Comparison of ENCODE assay signal across 21 cellular contexts in the genomic region with DNA sequence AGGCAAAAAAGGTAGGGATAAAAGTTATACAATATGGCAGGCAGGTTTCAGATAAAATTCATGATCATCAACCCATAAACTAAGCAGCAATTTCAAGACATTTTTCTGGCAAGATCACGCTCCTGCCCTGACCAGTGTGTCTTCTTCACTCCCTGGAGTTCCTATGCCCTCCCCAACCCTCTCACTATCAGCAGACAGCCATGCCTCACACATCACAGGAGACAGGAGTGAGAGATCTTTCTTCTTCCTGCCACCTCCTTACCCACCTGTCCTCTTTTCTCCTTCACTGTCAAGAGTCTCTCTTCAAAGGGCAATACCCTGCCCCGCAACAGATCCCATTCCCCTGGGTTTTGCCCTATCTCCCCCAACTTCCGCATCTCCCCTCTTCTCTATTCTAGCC. TPM values are rescaled to one million over a fixed set of nuclear protein-coding genes. Genes with fewer than 3 reads are reported as not detected.
DNase-seq lines count a peak whose midpoint lies in the region; ATAC-seq, FAIRE-seq and TF ChIP-seq lines count a peak whose summit lies in the region.
"Had no signal": no experiment of that assay in that cellular context is flagged by ENCODE, and none has a peak within 500 bp of the region (broad histone marks: within the 10 kb centered on the region; RNA-seq: fewer than 3 reads in every experiment).

No MANE protein-coding gene starts in this region.

- peaks cover 67% of the 10 kb centered on the region for H3K4me1 Mint-ChIP-seq in activated CD4-positive, alpha-beta T cell treated with anti-CD3 and anti-CD28 coated beads for 36 hours
- H3K4me1 Mint-ChIP-seq in natural killer cell: peaks cover 33 to 39% of the 10 kb centered on the region in 2 donors
- H3K4me1 Mint-ChIP-seq: neural progenitor cell had no signal

- no peaks in the 10 kb centered on the region for H3K9me3 Mint-ChIP-seq in activated CD4-positive, alpha-beta T cell treated with anti-CD3 and anti-CD28 coated beads for 36 hours (ENCODE audit: low read depth)
- peaks cover 3 to 4% of the 10 kb centered on the region in 2 donors for H3K9me3 Mint-ChIP-seq in activated naive CD4-positive, alpha-beta T cell treated with anti-CD3 and anti-CD28 coated beads, Interleukin-2, amount 50 U/mL, for 72 hours
- H3K9me3 Mint-ChIP-seq in natural killer cell: no peaks in the 10 kb centered on the region
- H3K9me3 Mint-ChIP-seq: neural progenitor cell, type B pancreatic cell had no signal

- peak; percentile 67 for FAIRE-seq in GM12892 (lab: Jason Lieb, UNC)
- FAIRE-seq: endometrium, HTR-8/SVneo had no signal

- peak overlapping the region; percentile 9 for H3K4me3 Mint-ChIP-seq in activated CD4-positive, alpha-beta T cell treated with anti-CD3 and anti-CD28 coated beads for 36 hours
- H3K4me3 Mint-ChIP-seq in natural killer cell: peak overlapping the region; percentile 56
- H3K4me3 Mint-ChIP-seq: neural progenitor cell, type B pancreatic cell had no signal

- intact Hi-C loops in activated CD4-positive, alpha-beta T cell treated with anti-CD3 and anti-CD28 coated beads for 36 hours (cut with DNase I, micrococcal nuclease): loop anchor here in 1 of 2 experiments (1.0 kb wide), 1 partner anchor 8 kb away; no protein-coding TSS in a partner anchor
- intact Hi-C loops in natural killer cell (cut with micrococcal nuclease): no loop called here

- peaks cover 30% of the 10 kb centered on the region for H3K36me3 Mint-ChIP-seq in activated CD4-positive, alpha-beta T cell treated with anti-CD3 and anti-CD28 coated beads for 36 hours (ENCODE audit: low read depth)
- peaks cover 14 to 17% of the 10 kb centered on the region in 2 donors for H3K36me3 Mint-ChIP-seq in activated naive CD4-positive, alpha-beta T cell treated with anti-CD3 and anti-CD28 coated beads, Interleukin-2, amount 50 U/mL, for 72 hours
- peaks cover 6% of the 10 kb centered on the region for H3K36me3 Mint-ChIP-seq in natural killer cell
- H3K36me3 Mint-ChIP-seq: neural progenitor cell had no signal

- TF ChIP-seq POLR2A in GM12892 (IDR thresholded peaks at IDR 0.05; ENCODE audit: low read depth, low read length): no peak

- no peak for DNase-seq in activated CD4-positive, alpha-beta T cell treated with anti-CD3 and anti-CD28 coated beads for 36 hours
- no peak for DNase-seq in activated CD4-positive, alpha-beta T cell treated with anti-CD3 and anti-CD28 coated beads, Interleukin-2, amount 50 U/mL, for 4 hours
- DNase-seq in GM12892 (ENCODE audit: insufficient read length) (no peak), natural killer cell (no peak), UCSD-AML1 (lab: John Stamatoyannopoulos, UW; ENCODE audit: unreplicated experiment) (no peak), DMS79 (lab: John Stamatoyannopoulos, UW) (no peak), NOMO-1 treated with dmso at 0.1 percent for 144 hours (lab: John Stamatoyannopoulos, UW; ENCODE audit: unreplicated experiment) (no peak)
- no peak for DNase-seq in activated naive CD4-positive, alpha-beta T cell treated with anti-CD3 and anti-CD28 coated beads, Interleukin-2, amount 50 U/mL, for 72 hours (ENCODE audit: low spot score in 2 of 2)
- DNase-seq: aorta; C1 segment of cervical spinal cord; DMS79 treated with DMSO at 0.1 percent for 48 hours; hippocampal formation; NCI-H146; NCI-H226; NK-92 treated with Interleukin-12 subunit alpha and Interleukin-12 subunit beta, amount 100 ng/mL, for 24 hours; SW 1271 had no signal

- H3K27ac Mint-ChIP-seq in activated CD4-positive, alpha-beta T cell treated with anti-CD3 and anti-CD28 coated beads for 36 hours: peak overlapping the region; percentile 76
- H3K27ac Mint-ChIP-seq in activated naive CD4-positive, alpha-beta T cell treated with anti-CD3 and anti-CD28 coated beads, Interleukin-2, amount 50 U/mL, for 72 hours: peak overlapping the region; percentile 81 to 89
- peak overlapping the region; percentile 87 to 91 for H3K27ac Mint-ChIP-seq in natural killer cell
- H3K27ac Mint-ChIP-seq: neural progenitor cell, type B pancreatic cell had no signal

- ATAC-seq in activated CD4-positive, alpha-beta T cell treated with anti-CD3 and anti-CD28 coated beads for 36 hours: no peak
- no peak for ATAC-seq in activated naive CD4-positive, alpha-beta T cell treated with anti-CD3 and anti-CD28 coated beads, Interleukin-2, amount 50 U/mL, for 72 hours
- ATAC-seq in natural killer cell: no peak
- ATAC-seq: HCT116 had no signal

- H3K27me3 Mint-ChIP-seq in activated CD4-positive, alpha-beta T cell treated with anti-CD3 and anti-CD28 coated beads for 36 hours: no peaks in the 10 kb centered on the region
- no peaks in the 10 kb centered on the region for H3K27me3 Mint-ChIP-seq in natural killer cell (ENCODE audit: low read depth in 2 of 2)
- H3K27me3 Mint-ChIP-seq: type B pancreatic cell had no signal

- TF ChIP-seq CTCF in natural killer cell (IDR thresholded peaks at IDR 0.05): no peak

- POLR2A ChIA-PET in activated CD4-positive, alpha-beta T cell treated with anti-CD3 and anti-CD28 coated beads for 36 hours (lab: Charles Lee): no interaction called here

- CTCF ChIA-PET in activated CD4-positive, alpha-beta T cell treated with anti-CD3 and anti-CD28 coated beads for 36 hours (lab: Charles Lee): no interaction called here

RNA-seq across cellular contexts. Expression of gene COA6, which starts 28.4 kb away (rescaled TPM):
- 10 to 100 TPM; 56.5 to 69.5 TPM for total RNA-seq in activated CD4-positive, alpha-beta T cell treated with anti-CD3 and anti-CD28 coated beads for 36 hours
- 64.0 TPM for polyA plus RNA-seq in GM12892 (2012; ENCODE audit: missing spikeins)
- total RNA-seq in activated naive CD4-positive, alpha-beta T cell treated with anti-CD3 and anti-CD28 coated beads, Interleukin-2, amount 50 U/mL, for 72 hours: 10 to 100 TPM; 58.9 to 79.4 TPM
- total RNA-seq in natural killer cell: 10 to 100 TPM in 2 of 3 donors, 1 to 10 TPM in 1; 8.9 to 11.8 (median 11.6) TPM

Comparison
In these comparisons a context has a peak if more than half of its experiments do, and no peak if none do; other contexts are left out.
1. RNA of gene COA6, which starts 28.4 kb away (total RNA-seq): 58.9 to 79.4 TPM in activated naive CD4-positive, alpha-beta T cell treated with anti-CD3 and anti-CD28 coated beads, Interleukin-2, amount 50 U/mL, for 72 hours and 56.5 to 69.5 TPM in activated CD4-positive, alpha-beta T cell treated with anti-CD3 and anti-CD28 coated beads for 36 hours; 8.9 to 11.8 TPM in natural killer cell; every median in the first group is over 4 times any median in the second.
2. Peak in every context shown above with its lines, with median percentiles within 50 percentile points of each other: H3K27ac Mint-ChIP-seq.